Comparison of ENCODE assay signal across 11 cellular contexts in the genomic region with DNA sequence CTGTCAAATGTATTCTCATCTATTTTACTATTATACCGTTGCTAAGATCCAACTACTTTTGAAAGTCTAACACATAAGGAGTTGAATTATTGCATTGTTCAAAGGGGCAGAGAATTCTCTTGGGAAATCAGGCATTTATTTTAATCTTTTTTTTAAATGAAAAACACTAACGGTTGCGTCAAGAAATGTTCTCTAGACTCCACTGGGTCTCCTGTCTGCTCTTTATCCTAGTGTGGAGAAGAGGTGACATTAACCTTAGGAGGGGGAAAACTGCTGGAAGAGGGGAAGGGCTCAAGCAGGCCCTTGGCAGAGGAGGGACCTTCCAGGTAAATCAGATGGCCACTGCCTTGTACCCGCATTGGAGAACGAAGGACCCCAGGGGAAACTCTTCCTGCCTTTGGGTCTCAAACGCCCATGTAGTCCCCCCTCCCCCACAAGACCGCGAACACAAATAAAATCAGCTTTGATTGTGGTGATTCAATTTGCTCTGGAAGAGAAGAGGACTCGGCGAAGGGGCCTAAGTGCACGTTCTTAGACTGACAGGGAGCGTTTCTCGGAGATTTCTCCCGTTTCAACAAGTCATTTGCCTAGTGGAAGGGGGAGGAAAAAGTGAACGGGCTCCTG. TPM values are rescaled to one million over a fixed set of nuclear protein-coding genes. Genes with fewer than 3 reads are reported as not detected.
DNase-seq lines count a peak whose midpoint lies in the region; ATAC-seq and TF ChIP-seq lines count a peak whose summit lies in the region.
"Had no signal": no experiment of that assay in that cellular context is flagged by ENCODE, and none has a peak within 500 bp of the region (broad histone marks: within the 10 kb centered on the region; RNA-seq: fewer than 3 reads in every experiment).

No MANE protein-coding gene starts in this region.

- H3K36me3 ChIP-seq in SK-N-MC (ENCODE audit: insufficient read depth, low read length) (peaks cover 34% of the 10 kb centered on the region), esophagus muscularis mucosa (no peaks in the 10 kb centered on the region), suprapubic skin (no peaks in the 10 kb centered on the region)

- H3K27me3 Mint-ChIP-seq in memory B cell, result peaks cover 24% of the 10 kb centered on the region

- H3K4me3 ChIP-seq in SK-N-MC (peak overlapping the region; percentile 57), esophagus muscularis mucosa (peak overlapping the region; percentile 64 to 78 (median 69)), suprapubic skin (peak overlapping the region; percentile 91)

- TF ChIP-seq CTCF in esophagus muscularis mucosa (IDR thresholded peaks at IDR 0.05) (no peak), suprapubic skin (IDR thresholded peaks at IDR 0.05) (no peak)

- peak overlapping the region; percentile 91 for H3K27ac ChIP-seq in SK-N-MC
- peak overlapping the region; percentile 77 to 86 (median 80) for H3K27ac ChIP-seq in esophagus muscularis mucosa (replicated peaks in 1 of 4)
- H3K27ac ChIP-seq in suprapubic skin, result peak overlapping the region; percentile 99

- H3K36me3 Mint-ChIP-seq in memory B cell, result no peaks in the 10 kb centered on the region

- TF ChIP-seq EP300 in esophagus muscularis mucosa (IDR thresholded peaks at IDR 0.05) (no peak), suprapubic skin (IDR thresholded peaks at IDR 0.05) (no peak)

- DNase-seq in SK-N-MC (ENCODE audit: low read depth, low spot score), result no peak
- peak; percentile 68 for DNase-seq in esophagus muscularis mucosa (ENCODE audit: extremely low spot score)
- no peak for DNase-seq in memory B cell (ENCODE audit: low spot score in 2 of 2)
- DNase-seq in suprapubic skin (ENCODE audit: low spot score in 2 of 2), result no peak
- DNase-seq in NCI-H1694 treated with DMSO at 0.1 percent for 48 hours (lab: John Stamatoyannopoulos, UW), result no peak
- DNase-seq in DMS153 treated with DMSO at 0.1 percent for 48 hours (lab: John Stamatoyannopoulos, UW; ENCODE audit: unreplicated experiment), result no peak
- DNase-seq: activated CD4-positive, alpha-beta T cell treated with anti-CD3 and anti-CD28 coated beads, Interleukin-2, amount 50 U/mL, for 1 hour; DMS153; NCI-H187 had no signal

- 67% methylated on average over 15 of the region's 15 CpGs for WGBS in esophagus muscularis mucosa
- WGBS in suprapubic skin, result 33% methylated on average over 15 of the region's 15 CpGs

- intact Hi-C loops in esophagus muscularis mucosa (cut with DNase I), result no loop called here

- no peaks in the 10 kb centered on the region for H3K9me3 Mint-ChIP-seq in memory B cell

- peaks cover 0 to 40% (median 30%) of the 10 kb centered on the region in 4 donors for H3K4me1 ChIP-seq in esophagus muscularis mucosa
- peaks cover 56% of the 10 kb centered on the region for H3K4me1 ChIP-seq in suprapubic skin

- H3K27me3 ChIP-seq in esophagus muscularis mucosa (peaks cover 0 to 43% (median 7%) of the 10 kb centered on the region in 4 donors), suprapubic skin (no peaks in the 10 kb centered on the region)

- no peak for TF ChIP-seq POLR2A in esophagus muscularis mucosa (IDR thresholded peaks at IDR 0.05; ENCODE audit: low read depth)
- no peak for TF ChIP-seq POLR2A in suprapubic skin (IDR thresholded peaks at IDR 0.05)

- peaks cover 2% of the 10 kb centered on the region for H3K4me1 Mint-ChIP-seq in memory B cell

- H3K9ac ChIP-seq in SK-N-MC (ENCODE audit: insufficient read length), result peak overlapping the region; percentile 49

- ATAC-seq in memory B cell (ENCODE audit: low read depth) (no peak), GM18498 (IDR thresholded peaks at IDR 0.05; ENCODE audit: unreplicated experiment) (no peak), GM21619 (IDR thresholded peaks at IDR 0.05; ENCODE audit: unreplicated experiment) (no peak)

- H3K4me3 Mint-ChIP-seq in memory B cell, result peak overlapping the region; percentile 80

- H3K27ac Mint-ChIP-seq in memory B cell, result no peak overlapping the region

- no peaks in the 10 kb centered on the region for H3K9me3 ChIP-seq in SK-N-MC (ENCODE audit: low read depth, low read length)
- no peaks in the 10 kb centered on the region for H3K9me3 ChIP-seq in esophagus muscularis mucosa
- H3K9me3 ChIP-seq in suprapubic skin, result no peaks in the 10 kb centered on the region

RNA-seq across cellular contexts. Expression of gene APCDD1, which starts 1.1 kb away (rescaled TPM):
- total RNA-seq in esophagus muscularis mucosa (10 to 100 TPM; 30.7 to 51.8 (median 43.4) TPM), suprapubic skin (100 to 1,000 TPM; 110 to 308 (median 140) TPM)
